8 cellular contexts compared by ENCODE assay signal in the genomic region with DNA sequence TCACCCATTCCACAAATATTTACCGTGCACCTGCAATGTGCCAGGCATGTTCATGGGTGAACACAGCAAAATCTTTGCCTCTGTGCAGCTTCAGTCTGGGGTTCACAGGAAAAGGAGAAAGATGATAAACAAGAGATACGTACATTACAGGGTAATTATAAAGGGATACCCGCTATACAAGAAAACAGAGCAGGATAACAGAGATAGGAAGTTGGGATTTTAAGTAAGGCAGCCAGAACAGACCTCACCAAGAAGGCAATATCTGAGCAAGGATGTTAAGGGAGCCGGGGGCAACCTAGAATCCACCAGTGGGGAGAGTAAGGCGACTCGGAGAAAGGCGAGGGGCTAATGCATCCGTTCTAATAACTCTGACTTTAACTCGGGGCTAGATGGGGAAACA. TPM values are rescaled to one million over a fixed set of nuclear protein-coding genes. Genes with fewer than 3 reads are reported as not detected.
A peak's percentile ranks its signal among the peaks of the same experiment; 100 is the strongest.
DNase-seq lines count a peak whose midpoint lies in the region; ATAC-seq and TF ChIP-seq lines count a peak whose summit lies in the region.

No MANE protein-coding gene starts in this region.

- H3K4me3 ChIP-seq in DOHH2 (ENCODE audit: low read length): peak overlapping the region; percentile 86
- peak overlapping the region; percentile 40; the same call in 1 of the 2 replicates for H3K4me3 ChIP-seq in iPS DF 6.9 (ENCODE audit: low read length)
- peak overlapping the region; percentile 84 to 91 for H3K4me3 ChIP-seq in stomach smooth muscle (ENCODE audit: low read length in 2 of 2)

- H3K36me3 ChIP-seq in DOHH2 (ENCODE audit: control insufficient read depth, low read length) (peaks cover 33% of the 10 kb centered on the region), iPS DF 6.9 (ENCODE audit: control insufficient read depth, insufficient read depth, low read length) (no peaks in the 10 kb centered on the region), stomach smooth muscle (ENCODE audit: control insufficient read depth in 2 of 2, insufficient read depth in 2 of 2, low read length in 2 of 2) (no peaks in the 10 kb centered on the region)

- H3K79me2 ChIP-seq in DOHH2 (ENCODE audit: control insufficient read depth, low read length): peaks cover 46% of the 10 kb centered on the region

- no peaks in the 10 kb centered on the region for H3K9me3 ChIP-seq in DOHH2 (ENCODE audit: control insufficient read depth, insufficient read depth, low read length)
- no peaks in the 10 kb centered on the region for H3K9me3 ChIP-seq in iPS DF 6.9 (ENCODE audit: control insufficient read depth, insufficient read depth, low read length)
- H3K9me3 ChIP-seq in stomach smooth muscle (ENCODE audit: control insufficient read depth in 2 of 2, low read length in 2 of 2): no peaks in the 10 kb centered on the region

- TF ChIP-seq CTCF in DOHH2 (IDR thresholded peaks at IDR 0.05; ENCODE audit: low read depth, low read length, poor library complexity, severe bottlenecking): no peak

- peak overlapping the region; percentile 92 for H3K4me3 Mint-ChIP-seq in activated CD8-positive, alpha-beta T cell treated with anti-CD3 and anti-CD28 coated beads, Interleukin-2, amount 10 ng/mL, durations not matched to agents 7 days and 5 days

- peaks cover 24% of the 10 kb centered on the region for H3K36me3 Mint-ChIP-seq in activated CD8-positive, alpha-beta T cell treated with anti-CD3 and anti-CD28 coated beads, Interleukin-2, amount 10 ng/mL, durations not matched to agents 7 days and 5 days (ENCODE audit: low read depth)

- H3K4me1 ChIP-seq in DOHH2 (ENCODE audit: control insufficient read depth, low read length) (peaks cover 42% of the 10 kb centered on the region), iPS DF 6.9 (ENCODE audit: control insufficient read depth, insufficient read depth, low read length) (no peaks in the 10 kb centered on the region), stomach smooth muscle (ENCODE audit: control insufficient read depth, insufficient read depth, low read length) (peaks cover 13% of the 10 kb centered on the region)

- H3K9me2 ChIP-seq in DOHH2 (replicated peaks; ENCODE audit: control insufficient read depth, low read length): no peaks in the 10 kb centered on the region

- ATAC-seq in HG02852 (IDR thresholded peaks at IDR 0.05; ENCODE audit: unreplicated experiment): peak; percentile 0
- ATAC-seq in activated CD8-positive, alpha-beta T cell treated with anti-CD3 and anti-CD28 coated beads, Interleukin-2, amount 10 ng/mL, durations not matched to agents 7 days and 5 days: no peak
- no peak for ATAC-seq in GM18520 (IDR thresholded peaks at IDR 0.05; ENCODE audit: unreplicated experiment)

- no CpG with 5 or more reads among the region's 9 CpGs for WGBS in iPS DF 6.9 (ENCODE audit: insufficient coverage, insufficient read length)

- peak overlapping the region; percentile 87 for H3K27ac Mint-ChIP-seq in activated CD8-positive, alpha-beta T cell treated with anti-CD3 and anti-CD28 coated beads, Interleukin-2, amount 10 ng/mL, durations not matched to agents 7 days and 5 days

- peaks cover 32% of the 10 kb centered on the region for H4K20me1 ChIP-seq in DOHH2 (ENCODE audit: control insufficient read depth, insufficient read depth, low read depth, low read length)

- POLR2A ChIA-PET in activated CD8-positive, alpha-beta T cell treated with anti-CD3 and anti-CD28 coated beads, Interleukin-2, amount 10 ng/mL, durations not matched to agents 7 days and 5 days (lab: Charles Lee): interaction anchor here (1.5 kb wide), 2 partner anchors 37 to 63 kb away, joined by 4 to 7 read pairs; no protein-coding TSS in a partner anchor

- no peak for DNase-seq in activated CD8-positive, alpha-beta T cell treated with anti-CD3 and anti-CD28 coated beads, Interleukin-2, amount 10 ng/mL, durations not matched to agents 7 days and 5 days
- DNase-seq in iPS DF 6.9 (ENCODE audit: low read depth, low spot score) (no peak), NCI-H146 treated with DMSO at 0.1 percent for 48 hours (lab: John Stamatoyannopoulos, UW; ENCODE audit: unreplicated experiment) (no peak), NCI-H2196 treated with DMSO at 0.1 percent for 48 hours (lab: John Stamatoyannopoulos, UW; ENCODE audit: unreplicated experiment) (no peak)

- no peaks in the 10 kb centered on the region for H3F3A ChIP-seq in DOHH2 (ENCODE audit: control insufficient read depth, insufficient read depth)

- CTCF ChIA-PET in activated CD8-positive, alpha-beta T cell treated with anti-CD3 and anti-CD28 coated beads, Interleukin-2, amount 10 ng/mL, durations not matched to agents 7 days and 5 days (lab: Charles Lee): interaction anchor here (1.0 to 4.0 kb wide), 2 partner anchors 9 to 59 kb away, joined by 3 to 26 read pairs; no protein-coding TSS in a partner anchor

- peak overlapping the region; percentile 93 for H3K4me2 ChIP-seq in DOHH2 (ENCODE audit: low read length)

- H3K27me3 ChIP-seq in DOHH2 (ENCODE audit: control insufficient read depth, low read length) (no peaks in the 10 kb centered on the region), iPS DF 6.9 (ENCODE audit: control insufficient read depth, insufficient read depth, low read length) (no peaks in the 10 kb centered on the region), stomach smooth muscle (ENCODE audit: control insufficient read depth in 1 of 2, insufficient read depth in 2 of 2, low read length in 2 of 2) (no peaks in the 10 kb centered on the region)

- H3K27ac ChIP-seq in DOHH2 (ENCODE audit: low read depth, low read length): no peak overlapping the region
- no peak overlapping the region for H3K27ac ChIP-seq in iPS DF 6.9 (ENCODE audit: low read length)
- peak overlapping the region; percentile 76 for H3K27ac ChIP-seq in stomach smooth muscle (ENCODE audit: low read length)

- peaks cover 37% of the 10 kb centered on the region for H3K4me1 Mint-ChIP-seq in activated CD8-positive, alpha-beta T cell treated with anti-CD3 and anti-CD28 coated beads, Interleukin-2, amount 10 ng/mL, durations not matched to agents 7 days and 5 days (ENCODE audit: low read depth)

- H3K27me3 Mint-ChIP-seq in activated CD8-positive, alpha-beta T cell treated with anti-CD3 and anti-CD28 coated beads, Interleukin-2, amount 10 ng/mL, durations not matched to agents 7 days and 5 days (ENCODE audit: low read depth): no peaks in the 10 kb centered on the region

- peak overlapping the region; percentile 89 to 90 for H3K9ac ChIP-seq in stomach smooth muscle (ENCODE audit: low read length in 2 of 2)

- H3K9me3 Mint-ChIP-seq in activated CD8-positive, alpha-beta T cell treated with anti-CD3 and anti-CD28 coated beads, Interleukin-2, amount 10 ng/mL, durations not matched to agents 7 days and 5 days (ENCODE audit: insufficient read depth): no peaks in the 10 kb centered on the region

RNA-seq across cellular contexts. Expression of a gene that starts 0.8 kb away (rescaled TPM):
- total RNA-seq in activated CD8-positive, alpha-beta T cell treated with anti-CD3 and anti-CD28 coated beads, Interleukin-2, amount 10 ng/mL, durations not matched to agents 7 days and 5 days: 100 to 1,000 TPM; 104 to 106 TPM
